Comparison of ENCODE assay signal across 8 cellular contexts in genomic region chr6:151440930-151441329, GRCh38. TPM values are rescaled to one million over a fixed set of nuclear protein-coding genes. Genes with fewer than 3 reads are reported as not detected.
DNase-seq lines count a peak whose midpoint lies in the region; ATAC-seq and TF ChIP-seq lines count a peak whose summit lies in the region.

No MANE protein-coding gene starts in this region.

- DNase-seq in AG04450 (ENCODE audit: low read depth, low spot score) (no peak), LNCaP clone FGC (ENCODE audit: low read depth) (no peak), fibroblast of villous mesenchyme (ENCODE audit: low read depth) (peak; percentile 61), NCI-H1436 (lab: John Stamatoyannopoulos, UW) (no peak), NCI-H187 (lab: John Stamatoyannopoulos, UW) (no peak), mucosa of gallbladder (ENCODE audit: low spot score) (no peak), KG1 (lab: John Stamatoyannopoulos, UW) (no peak)

- no peak overlapping the region for H3K4me3 ChIP-seq in AG04450 (ENCODE audit: low read depth, low read length)
- H3K4me3 ChIP-seq in LNCaP clone FGC (ENCODE audit: low read depth, low read length) = no peak overlapping the region
- H3K4me3 ChIP-seq in fibroblast of villous mesenchyme (ENCODE audit: low read depth, low read length) = no peak overlapping the region

- peak; percentile 62 for ATAC-seq in GM18868 (IDR thresholded peaks at IDR 0.05; ENCODE audit: unreplicated experiment)

- H3K27me3 ChIP-seq in AG04450 (ENCODE audit: control insufficient read depth, insufficient read depth, low read length) = no peaks in the 10 kb centered on the region

- TF ChIP-seq CTCF in AG04450 (IDR thresholded peaks at IDR 0.05; ENCODE audit: low read depth, low read length) = peak; percentile 53
- peak; percentile 23; the same call in 1 of the 2 replicates for TF ChIP-seq CTCF in LNCaP clone FGC (IDR thresholded peaks at IDR 0.05; ENCODE audit: control insufficient read depth, extremely low read depth, insufficient read depth)
- TF ChIP-seq CTCF in fibroblast of villous mesenchyme (IDR thresholded peaks at IDR 0.05; ENCODE audit: insufficient read depth, low read depth, low read length) = peak; percentile 45

- CTCF ChIA-PET in AG04450 (lab: Charles Lee) = interaction anchor here (0.6 to 2.5 kb wide), 18 partner anchors 10 to 916 kb away, joined by 3 to 13 read pairs (median 4); no protein-coding TSS in a partner anchor

- no peaks in the 10 kb centered on the region for H3K9me3 ChIP-seq in AG04450 (ENCODE audit: control insufficient read depth, insufficient read depth, low read length)

- POLR2A ChIA-PET in AG04450 (lab: Yijun Ruan, JAX) = no interaction called here

- no peak overlapping the region for H3K27ac ChIP-seq in AG04450 (ENCODE audit: low read depth, low read length)

RNA-seq across cellular contexts. Expression of gene RMND1, which starts 11.0 kb away (rescaled TPM):
- polyA plus RNA-seq in AG04450 (2011; rRNA removed) = 24.3 and 27.8 TPM in 2 replicates
- 20.1 and 24.6 TPM in 2 replicates for polyA minus RNA-seq in AG04450 (2011; rRNA and poly(A)+ RNA removed)
- total RNA-seq in fibroblast of villous mesenchyme = 30.0 and 30.7 TPM in 2 replicates
- 16.0 TPM for total RNA-seq in mucosa of gallbladder

RNA-seq across cellular contexts. Expression of gene ZBTB2, which starts 49.6 kb away (rescaled TPM):
- polyA plus RNA-seq in AG04450 (2011; rRNA removed) = 20.9 and 22.3 TPM in 2 replicates
- polyA minus RNA-seq in AG04450 (2011; rRNA and poly(A)+ RNA removed) = 28.3 and 28.8 TPM in 2 replicates
- total RNA-seq in fibroblast of villous mesenchyme = 8.7 and 10.8 TPM in 2 replicates
- 9.1 TPM for total RNA-seq in mucosa of gallbladder

RNA-seq across cellular contexts. Expression of gene CCDC170, which starts 52.9 kb away (rescaled TPM):
- 0.99 and 1.9 TPM in 2 replicates for polyA plus RNA-seq in AG04450 (2011; rRNA removed)
- polyA minus RNA-seq in AG04450 (2011; rRNA and poly(A)+ RNA removed) = 1.3 and 2.2 TPM in 2 replicates
- total RNA-seq in fibroblast of villous mesenchyme (1.6 and 3.9 TPM in 2 replicates), mucosa of gallbladder (0.69 TPM)
